In the genomic region with DNA sequence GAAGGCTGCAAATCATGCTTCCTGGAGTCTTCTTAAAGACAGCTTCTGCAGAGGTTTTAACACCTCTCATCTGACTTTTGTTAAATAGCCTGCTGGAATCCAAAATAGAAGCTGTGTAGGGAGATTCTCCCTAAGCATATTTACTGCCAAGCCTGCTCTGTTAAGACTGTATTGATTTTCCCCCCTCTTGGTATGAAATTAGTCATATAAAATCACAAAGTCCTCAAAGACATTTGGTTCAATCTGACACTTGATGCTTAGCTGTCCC, we compare ENCODE assay signal across 30 cellular contexts.
A peak's percentile ranks its signal among the peaks of the same experiment; 100 is the strongest.
DNase-seq lines count a peak whose midpoint lies in the region; ATAC-seq and TF ChIP-seq lines count a peak whose summit lies in the region.
"Had no signal": no experiment of that assay in that cellular context is flagged by ENCODE, and none has a peak within 500 bp of the region (broad histone marks: within the 10 kb centered on the region; RNA-seq: fewer than 3 reads in every experiment).

No MANE protein-coding gene starts in this region.

- H3K9me2 ChIP-seq in SK-N-SH (no peaks in the 10 kb centered on the region), PC-3 (replicated peaks; ENCODE audit: low read length) (no peaks in the 10 kb centered on the region)

- no peak for TF ChIP-seq RAD21 in SK-N-SH (IDR thresholded peaks at IDR 0.05; ENCODE audit: low read length)

- H3K27ac ChIP-seq in SK-N-SH (ENCODE audit: low read depth in 2 of 2, low read length in 1 of 2) (no peak overlapping the region), PC-3 (ENCODE audit: low read length) (no peak overlapping the region), mesodermal cell (ENCODE audit: low read depth, low read length, severe bottlenecking) (peak overlapping the region; percentile 16)
- no peak overlapping the region for H3K27ac ChIP-seq in effector memory CD4-positive, alpha-beta T cell (ENCODE audit: insufficient read depth, low read length, poor library complexity, severe bottlenecking)
- H3K27ac ChIP-seq: A549, brain microvascular endothelial cell, gastrocnemius medialis, hepatocyte, lower lobe of right lung, WERI-Rb-1 had no signal

- H3K36me3 ChIP-seq in SK-N-SH (replicated peaks in 1 of 2; ENCODE audit: control insufficient read depth in 1 of 2, insufficient read depth in 2 of 2, low read length in 1 of 2) (no peaks in the 10 kb centered on the region), PC-3 (ENCODE audit: low read depth, low read length) (no peaks in the 10 kb centered on the region), mesodermal cell (ENCODE audit: control insufficient read depth, insufficient read depth, low read length) (no peaks in the 10 kb centered on the region)
- no peaks in the 10 kb centered on the region for H3K36me3 ChIP-seq in effector memory CD4-positive, alpha-beta T cell (ENCODE audit: control insufficient read depth, insufficient read depth, low read length)
- H3K36me3 ChIP-seq: brain microvascular endothelial cell, gastrocnemius medialis, lower lobe of right lung, Peyer's patch, right atrium auricular region, WERI-Rb-1 had no signal

- H3K4me3 Mint-ChIP-seq in stimulated activated naive CD8-positive, alpha-beta T cell treated with anti-CD3 and anti-CD28 coated beads, Interleukin-15, Interleukin-2, amounts not matched to agents 100 ng/mL and 50 ng/mL, for 24 hours = peak overlapping the region; percentile 12
- H3K4me3 Mint-ChIP-seq: activated CD4-positive, alpha-beta T cell treated with anti-CD3 and anti-CD28 coated beads, Interleukin-2, amount 10 ng/mL, durations not matched to agents 7 days and 5 days; activated naive CD4-positive, alpha-beta T cell treated with anti-CD3 and anti-CD28 coated beads, Interleukin-2, amount 10 ng/mL, durations not matched to agents 7 days and 5 days had no signal

- H3K4me1 ChIP-seq in SK-N-SH (ENCODE audit: control insufficient read depth in 1 of 2, insufficient read depth in 2 of 2, low read depth in 1 of 2, low read length in 1 of 2) (peaks cover 5 to 22% of the 10 kb centered on the region in 2 experiments; a peak in 3 of 4 replicates), PC-3 (ENCODE audit: insufficient read depth, low read length) (peaks cover 19% of the 10 kb centered on the region), mesodermal cell (ENCODE audit: control insufficient read depth, insufficient read depth, low read length, poor library complexity, severe bottlenecking) (peaks cover 27% of the 10 kb centered on the region)
- no peaks in the 10 kb centered on the region for H3K4me1 ChIP-seq in effector memory CD4-positive, alpha-beta T cell (ENCODE audit: control insufficient read depth, insufficient read depth, low read length, poor library complexity, severe bottlenecking)
- H3K4me1 ChIP-seq: A549 had no signal

- POLR2A ChIA-PET in SK-N-SH (lab: Yijun Ruan, JAX) = no interaction called here
- POLR2A ChIA-PET in PC-3 (lab: Charles Lee; ENCODE audit: unreplicated experiment) = no interaction called here

- H3K9ac ChIP-seq in SK-N-SH = no peak overlapping the region
- no peak overlapping the region for H3K9ac ChIP-seq in PC-3 (ENCODE audit: low read length)

- no TSS peak for BruUV-seq in PC-3 (replicated peaks; lab: Mats Ljungman, UMichigan)

- no peaks in the 10 kb centered on the region for H3K27me3 ChIP-seq in SK-N-SH (ENCODE audit: insufficient read depth)
- no peaks in the 10 kb centered on the region for H3K27me3 ChIP-seq in PC-3 (ENCODE audit: low read length)
- no peaks in the 10 kb centered on the region for H3K27me3 ChIP-seq in effector memory CD4-positive, alpha-beta T cell (replicated peaks; ENCODE audit: control insufficient read depth, insufficient read depth, low read length, poor library complexity, severe bottlenecking)
- H3K27me3 ChIP-seq: brain microvascular endothelial cell, dorsolateral prefrontal cortex, gastrocnemius medialis, hepatocyte, Peyer's patch, right atrium auricular region had no signal

- ATAC-seq in SK-N-SH treated with all-trans-retinoic acid at 6 μM for 48 hours (no peak), PC-3 (peak; percentile 36)
- ATAC-seq: gastrocnemius medialis had no signal

- no peak for DNase-seq in SK-N-SH
- DNase-seq in PC-3 = no peak
- no peak for DNase-seq in effector memory CD4-positive, alpha-beta T cell
- DNase-seq in GM13976 (ENCODE audit: low spot score) = no peak
- DNase-seq in NCI-H1694 (lab: John Stamatoyannopoulos, UW) = no peak
- DNase-seq: activated CD4-positive, alpha-beta T cell treated with anti-CD3 and anti-CD28 coated beads, Interleukin-2, amount 10 ng/mL, durations not matched to agents 7 days and 5 days; activated naive CD4-positive, alpha-beta T cell treated with anti-CD3 and anti-CD28 coated beads, Interleukin-2, amount 10 ng/mL, durations not matched to agents 7 days and 5 days; amygdala; CD4-positive, CD25-positive, alpha-beta regulatory T cell; dorsolateral prefrontal cortex; gastrocnemius medialis; lower lobe of right lung; MM.1S; NCI-H1105 treated with DMSO at 0.1 percent for 48 hours; NCI-H2029 treated with DMSO at 0.1 percent for 48 hours; NCI-H774; Peyer's patch; SIG-M5; stimulated activated naive CD4-positive, alpha-beta T cell treated with Interleukin-2 at 50 U/mL for 16 hours; SW 1271; T-helper 9 cell; WERI-Rb-1 had no signal

- intact Hi-C loops in PC-3 (cut with micrococcal nuclease) = no loop called here

- peaks cover 35% of the 10 kb centered on the region for H3K36me3 Mint-ChIP-seq in stimulated activated naive CD8-positive, alpha-beta T cell treated with anti-CD3 and anti-CD28 coated beads, Interleukin-15, Interleukin-2, amounts not matched to agents 100 ng/mL and 50 ng/mL, for 24 hours (ENCODE audit: low read depth)
- H3K36me3 Mint-ChIP-seq: activated naive CD4-positive, alpha-beta T cell treated with anti-CD3 and anti-CD28 coated beads, Interleukin-2, amount 10 ng/mL, durations not matched to agents 7 days and 5 days had no signal

- 0 out of 2 replicates have a peak overlapping the region, but pooled peaks have one; percentile 21 for H3K4me2 ChIP-seq in SK-N-SH
- no peak overlapping the region for H3K4me2 ChIP-seq in PC-3 (ENCODE audit: low read length)
- H3K4me2 ChIP-seq: A549, hepatocyte had no signal

- H3F3A ChIP-seq in SK-N-SH (replicated peaks; ENCODE audit: insufficient read depth) (no peaks in the 10 kb centered on the region), PC-3 (ENCODE audit: low read length, unreplicated experiment) (no peaks in the 10 kb centered on the region)

- H3K4me1 Mint-ChIP-seq in stimulated activated naive CD8-positive, alpha-beta T cell treated with anti-CD3 and anti-CD28 coated beads, Interleukin-15, Interleukin-2, amounts not matched to agents 100 ng/mL and 50 ng/mL, for 24 hours (ENCODE audit: low read depth) = peaks cover 83% of the 10 kb centered on the region

- H3K79me2 ChIP-seq in SK-N-SH (ENCODE audit: insufficient read depth) (no peaks in the 10 kb centered on the region), PC-3 (ENCODE audit: low read length) (no peaks in the 10 kb centered on the region)

- no peaks in the 10 kb centered on the region for H3K9me3 Mint-ChIP-seq in stimulated activated naive CD8-positive, alpha-beta T cell treated with anti-CD3 and anti-CD28 coated beads, Interleukin-15, Interleukin-2, amounts not matched to agents 100 ng/mL and 50 ng/mL, for 24 hours

- H3K27me3 Mint-ChIP-seq in stimulated activated naive CD8-positive, alpha-beta T cell treated with anti-CD3 and anti-CD28 coated beads, Interleukin-15, Interleukin-2, amounts not matched to agents 100 ng/mL and 50 ng/mL, for 24 hours = no peaks in the 10 kb centered on the region
- H3K27me3 Mint-ChIP-seq: activated CD4-positive, alpha-beta T cell treated with anti-CD3 and anti-CD28 coated beads, Interleukin-2, amount 10 ng/mL, durations not matched to agents 7 days and 5 days; activated naive CD4-positive, alpha-beta T cell treated with anti-CD3 and anti-CD28 coated beads, Interleukin-2, amount 10 ng/mL, durations not matched to agents 7 days and 5 days; CD4-positive, CD25-positive, alpha-beta regulatory T cell had no signal

- H4K20me1 ChIP-seq in SK-N-SH (ENCODE audit: insufficient read depth) = no peaks in the 10 kb centered on the region
- H4K20me1 ChIP-seq in PC-3 (ENCODE audit: low read length) = 0 out of 2 replicates have a peak, but pooled peaks cover 4% of the 10 kb centered on the region

- in situ Hi-C loops in GM13976 (cut with MboI; ENCODE audit: low sequenced_read_pairs, unreplicated experiment) = no loop called here

- H3K9me3 ChIP-seq in SK-N-SH = no peaks in the 10 kb centered on the region
- H3K9me3 ChIP-seq in PC-3 (ENCODE audit: low read length) = no peaks in the 10 kb centered on the region
- no peaks in the 10 kb centered on the region for H3K9me3 ChIP-seq in mesodermal cell (ENCODE audit: control insufficient read depth, low read length)
- no peaks in the 10 kb centered on the region for H3K9me3 ChIP-seq in effector memory CD4-positive, alpha-beta T cell (ENCODE audit: control insufficient read depth, low read length)
- H3K9me3 ChIP-seq: A549, gastrocnemius medialis, lower lobe of right lung, Peyer's patch, right atrium auricular region had no signal

- CTCF ChIA-PET in SK-N-SH (lab: Yijun Ruan, JAX) = interaction anchor here (0.7 to 1.4 kb wide), 3 partner anchors 9 to 194 kb away, joined by 3 to 4 read pairs (median 3); no protein-coding TSS in a partner anchor
- CTCF ChIA-PET in PC-3 (lab: Charles Lee) = no interaction called here

- H3K27ac Mint-ChIP-seq in stimulated activated naive CD8-positive, alpha-beta T cell treated with anti-CD3 and anti-CD28 coated beads, Interleukin-15, Interleukin-2, amounts not matched to agents 100 ng/mL and 50 ng/mL, for 24 hours = peak overlapping the region; percentile 49
- H3K27ac Mint-ChIP-seq: activated CD4-positive, alpha-beta T cell treated with anti-CD3 and anti-CD28 coated beads, Interleukin-2, amount 10 ng/mL, durations not matched to agents 7 days and 5 days; activated naive CD4-positive, alpha-beta T cell treated with anti-CD3 and anti-CD28 coated beads, Interleukin-2, amount 10 ng/mL, durations not matched to agents 7 days and 5 days had no signal

- no peak overlapping the region for H3K4me3 ChIP-seq in SK-N-SH (ENCODE audit: low read depth in 2 of 2, low read length in 1 of 2)
- no peak overlapping the region for H3K4me3 ChIP-seq in PC-3 (ENCODE audit: low read length)
- H3K4me3 ChIP-seq in mesodermal cell (ENCODE audit: extremely low read depth, insufficient read depth, low read length, poor library complexity, severe bottlenecking) = no peak overlapping the region
- no peak overlapping the region for H3K4me3 ChIP-seq in effector memory CD4-positive, alpha-beta T cell (ENCODE audit: insufficient read depth, low read depth, low read length, poor library complexity, severe bottlenecking)
- H3K4me3 ChIP-seq: A549, dorsolateral prefrontal cortex, gastrocnemius medialis, hepatocyte, lower lobe of right lung, Peyer's patch, right atrium auricular region, smooth muscle cell had no signal

- TF ChIP-seq EP300 in SK-N-SH (IDR thresholded peaks at IDR 0.05; ENCODE audit: borderline replicate concordance in 1 of 2, low read depth in 1 of 2, low read length in 1 of 2) = no peak

- no peak overlapping the region for H2AFZ ChIP-seq in SK-N-SH (ENCODE audit: low read depth)
- no peak overlapping the region for H2AFZ ChIP-seq in PC-3 (ENCODE audit: low read length)
- H2AFZ ChIP-seq: hepatocyte had no signal

- TF ChIP-seq CTCF in SK-N-SH (IDR thresholded peaks at IDR 0.05) = no peak
- no peak for TF ChIP-seq CTCF in PC-3 (conservative IDR thresholded peaks at IDR 0.05; ENCODE audit: low read depth, low read length)
- no peak for TF ChIP-seq CTCF in GM13976 (IDR thresholded peaks at IDR 0.05; ENCODE audit: borderline replicate concordance, control extremely low read depth, extremely low read depth, insufficient read depth, missing control alignments)
